Comparison of ENCODE assay signal across 8 cellular contexts in genomic region chr4:68271851-68272756, GRCh38. TPM values are rescaled to one million over a fixed set of nuclear protein-coding genes. Genes with fewer than 3 reads are reported as not detected.
A peak's percentile ranks its signal among the peaks of the same experiment; 100 is the strongest.
DNase-seq lines count a peak whose midpoint lies in the region; ATAC-seq and TF ChIP-seq lines count a peak whose summit lies in the region.

No MANE protein-coding gene starts in this region.

- no peak overlapping the region for H3K4me3 ChIP-seq in GM12875 (ENCODE audit: low read depth, low read length)
- H3K4me3 ChIP-seq in adipocyte (ENCODE audit: low read length): peak overlapping the region; percentile 80
- peak overlapping the region; percentile 39 for H3K4me3 ChIP-seq in right cardiac atrium (ENCODE audit: low read length)
- peak overlapping the region; percentile 38 for H3K4me3 ChIP-seq in skeletal muscle cell (ENCODE audit: low read depth, low read length)

- TF ChIP-seq CTCF in CD4-positive, alpha-beta T cell (IDR thresholded peaks at IDR 0.05): peak; percentile 85
- peak; percentile 32; the same call in 1 of the 2 replicates for TF ChIP-seq CTCF in GM12875 (IDR thresholded peaks at IDR 0.05; ENCODE audit: borderline replicate concordance, insufficient read depth, low read depth, low read length)

- peaks cover 3% of the 10 kb centered on the region for H3K4me1 Mint-ChIP-seq in CD4-positive, alpha-beta T cell (ENCODE audit: low read depth)

- H3K27ac Mint-ChIP-seq in CD4-positive, alpha-beta T cell: no peak overlapping the region

- no peak overlapping the region for H3K27ac ChIP-seq in CD4-positive, alpha-beta T cell (ENCODE audit: low read depth, low read length)
- no peak overlapping the region for H3K27ac ChIP-seq in right cardiac atrium (ENCODE audit: low read length)

- CTCF ChIA-PET in CD4-positive, alpha-beta T cell (lab: Charles Lee): interaction anchor here (0.7 to 2.4 kb wide), 4 partner anchors 9 to 104 kb away, joined by 3 to 12 read pairs (median 4); no protein-coding TSS in a partner anchor

- H3K9me3 Mint-ChIP-seq in CD4-positive, alpha-beta T cell: no peaks in the 10 kb centered on the region

- H3K4me3 Mint-ChIP-seq in CD4-positive, alpha-beta T cell: peak overlapping the region; percentile 31

- POLR2A ChIA-PET in CD4-positive, alpha-beta T cell (lab: Charles Lee): interaction anchor here (0.9 kb wide), 1 partner anchor 104 kb away, joined by 6 read pairs; no protein-coding TSS in a partner anchor

- H3K27me3 ChIP-seq in CD4-positive, alpha-beta T cell (ENCODE audit: control insufficient read depth, insufficient read depth, low read length): no peaks in the 10 kb centered on the region
- H3K27me3 ChIP-seq in adipocyte (replicated peaks; ENCODE audit: control insufficient read depth, insufficient read depth, low read length) (no peaks in the 10 kb centered on the region), right cardiac atrium (ENCODE audit: control insufficient read depth, insufficient read depth) (no peaks in the 10 kb centered on the region)

- no peaks in the 10 kb centered on the region for H3K9me3 ChIP-seq in CD4-positive, alpha-beta T cell (ENCODE audit: control insufficient read depth, low read length)
- H3K9me3 ChIP-seq in adipocyte (ENCODE audit: control insufficient read depth, low read length) (no peaks in the 10 kb centered on the region), right cardiac atrium (ENCODE audit: control insufficient read depth, low read length) (no peaks in the 10 kb centered on the region)

- ATAC-seq in CD4-positive, alpha-beta T cell (ENCODE audit: poor library complexity): peak; percentile 56
- ATAC-seq in HG02623 (IDR thresholded peaks at IDR 0.05; ENCODE audit: unreplicated experiment) (peak; percentile 59), right cardiac atrium (peak in 1 of 2 donors; percentile 50)

- no peak for DNase-seq in CD4-positive, alpha-beta T cell
- DNase-seq in MV-4-11 (lab: John Stamatoyannopoulos, UW) (peak; percentile 31), adipocyte (ENCODE audit: low read depth) (peak; percentile 79), right cardiac atrium (no peak), skeletal muscle cell (ENCODE audit: low read depth) (peak; percentile 22)
- no peak for DNase-seq in activated effector memory CD4-positive, alpha-beta T cell treated with Interleukin-2 at 50 U/mL for 16 hours

- H3K4me1 ChIP-seq in adipocyte (ENCODE audit: control insufficient read depth, insufficient read depth, low read length) (peaks cover 16% of the 10 kb centered on the region), right cardiac atrium (ENCODE audit: control insufficient read depth, insufficient read depth, low read length) (no peaks in the 10 kb centered on the region)

- peaks cover 17% of the 10 kb centered on the region for H3K27me3 Mint-ChIP-seq in CD4-positive, alpha-beta T cell

- intact Hi-C loops in CD4-positive, alpha-beta T cell (cut with DNase I, micrococcal nuclease): loop anchor here (1.0 to 5.0 kb wide), 3 partner anchors 104 to 1610 kb away; no protein-coding TSS in a partner anchor
- intact Hi-C loops in right cardiac atrium (cut with DNase I): loop anchor here (2.0 to 5.0 kb wide), 2 partner anchors 103 to 105 kb away; no protein-coding TSS in a partner anchor

- H3K9ac ChIP-seq in adipocyte (ENCODE audit: low read length): peak overlapping the region; percentile 37

- H3K36me3 ChIP-seq in adipocyte (ENCODE audit: control insufficient read depth, insufficient read depth, low read length, severe bottlenecking): no peaks in the 10 kb centered on the region

- no peaks in the 10 kb centered on the region for H3K36me3 Mint-ChIP-seq in CD4-positive, alpha-beta T cell (ENCODE audit: low read depth)

- WGBS in right cardiac atrium: 19% methylated on average over 13 of the region's 13 CpGs

RNA-seq across cellular contexts. Expression of gene TMPRSS11B, which starts 26.6 kb away (rescaled TPM):
- not detected for total RNA-seq in CD4-positive, alpha-beta T cell
- not detected for total RNA-seq in right cardiac atrium
- 0.05 TPM for polyA plus RNA-seq in right cardiac atrium

Comparison
In these comparisons a context has a peak if more than half of its experiments do, and no peak if none do; other contexts are left out.
1. DNase-seq: peak in MV-4-11 (single experiment), adipocyte (single experiment) and skeletal muscle cell (single experiment); none in CD4-positive, alpha-beta T cell (0 of 10), right cardiac atrium (0 of 3) and activated effector memory CD4-positive, alpha-beta T cell treated with Interleukin-2 at 50 U/mL for 16 hours (single experiment).